Comparison of ENCODE assay signal across 19 cellular contexts in the genomic region with DNA sequence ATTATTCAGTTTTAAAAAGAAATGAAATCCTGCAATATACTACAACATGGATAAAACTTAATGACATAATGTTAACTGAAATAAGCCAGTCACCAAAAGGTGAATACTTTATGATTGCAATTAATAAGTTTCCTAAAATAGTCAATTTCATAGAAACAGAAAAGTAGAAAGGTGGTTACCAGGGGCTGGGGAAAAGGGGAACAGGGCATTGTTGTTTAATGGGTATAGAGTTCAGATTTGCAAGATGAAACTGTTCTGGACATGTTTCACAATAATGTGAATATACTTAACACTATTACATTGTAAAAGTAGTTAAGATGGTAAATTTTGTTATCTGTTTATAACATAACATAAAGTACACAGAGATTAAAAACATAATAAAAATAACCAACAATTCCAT.
DNase-seq lines count a peak whose midpoint lies in the region; ATAC-seq and TF ChIP-seq lines count a peak whose summit lies in the region.
"Had no signal": no experiment of that assay in that cellular context is flagged by ENCODE, and none has a peak within 500 bp of the region (broad histone marks: within the 10 kb centered on the region; RNA-seq: fewer than 3 reads in every experiment).

No MANE protein-coding gene starts in this region.

- no peak for TF ChIP-seq CTCF in GM12865 (IDR thresholded peaks at IDR 0.05; ENCODE audit: insufficient read depth, low read depth, low read length, missing control alignments)
- no peak for TF ChIP-seq CTCF in GM10266 (IDR thresholded peaks at IDR 0.05; ENCODE audit: control insufficient read depth, insufficient read depth, low read depth, missing control alignments)
- no peak for TF ChIP-seq CTCF in psoas muscle (IDR thresholded peaks at IDR 0.05)

- no peak overlapping the region for H3K4me3 ChIP-seq in GM12865 (ENCODE audit: low read depth, low read length)
- H3K4me3 ChIP-seq in psoas muscle: no peak overlapping the region
- H3K4me3 ChIP-seq: esophagus squamous epithelium had no signal

- no peaks in the 10 kb centered on the region for H3K9me3 ChIP-seq in psoas muscle
- H3K9me3 ChIP-seq: esophagus squamous epithelium had no signal

- no peaks in the 10 kb centered on the region for H3K4me1 ChIP-seq in psoas muscle
- H3K4me1 ChIP-seq: esophagus squamous epithelium had no signal

- DNase-seq in GM12865 (ENCODE audit: low read depth): peak; percentile 4
- no peak for DNase-seq in cardiac septum (ENCODE audit: low spot score)
- DNase-seq in GM10266 (ENCODE audit: extremely low spot score): no peak
- no peak for DNase-seq in psoas muscle
- no peak for DNase-seq in cerebellar cortex (ENCODE audit: low spot score)
- DNase-seq: 8988T; activated CD4-positive, alpha-beta T cell treated with anti-CD3 and anti-CD28 coated beads for 48 hours; aorta; CD4-positive, CD25-positive, alpha-beta regulatory T cell; esophagus squamous epithelium; GOT3; KG1; left cardiac atrium; NCI-H1694; posterior cingulate gyrus; substantia nigra had no signal

- H3K27me3 ChIP-seq in psoas muscle (ENCODE audit: insufficient read depth in 3 of 3, low read length in 2 of 3): no peaks in the 10 kb centered on the region
- H3K27me3 ChIP-seq: esophagus squamous epithelium had no signal

- H3K36me3 ChIP-seq in psoas muscle (ENCODE audit: insufficient read depth in 1 of 2, low read depth in 1 of 2): no peaks in the 10 kb centered on the region
- H3K36me3 ChIP-seq: esophagus squamous epithelium had no signal

- peak; percentile 88 for ATAC-seq in GM19324 (IDR thresholded peaks at IDR 0.05; ENCODE audit: low FRiP score, unreplicated experiment)
- peak; percentile 66 for ATAC-seq in HG02759 (IDR thresholded peaks at IDR 0.05; ENCODE audit: unreplicated experiment)
- ATAC-seq in HG03460 (IDR thresholded peaks at IDR 0.05; ENCODE audit: unreplicated experiment): peak; percentile 60
- no peak for ATAC-seq in psoas muscle
- ATAC-seq: left cardiac atrium had no signal

- no peak overlapping the region for H3K27ac ChIP-seq in psoas muscle
- H3K27ac ChIP-seq: esophagus squamous epithelium had no signal

- intact Hi-C loops in cardiac septum (cut with DNase I) (no loop called here), psoas muscle (cut with DNase I) (no loop called here)

Comparison
In these comparisons a context has a peak if more than half of its experiments do, and no peak if none do; other contexts are left out.
1. ATAC-seq: peak in GM19324 (single experiment), HG02759 (single experiment) and HG03460 (single experiment); none in psoas muscle (0 of 4).